ENCODE assay signal across 8 cellular contexts in the genomic region with DNA sequence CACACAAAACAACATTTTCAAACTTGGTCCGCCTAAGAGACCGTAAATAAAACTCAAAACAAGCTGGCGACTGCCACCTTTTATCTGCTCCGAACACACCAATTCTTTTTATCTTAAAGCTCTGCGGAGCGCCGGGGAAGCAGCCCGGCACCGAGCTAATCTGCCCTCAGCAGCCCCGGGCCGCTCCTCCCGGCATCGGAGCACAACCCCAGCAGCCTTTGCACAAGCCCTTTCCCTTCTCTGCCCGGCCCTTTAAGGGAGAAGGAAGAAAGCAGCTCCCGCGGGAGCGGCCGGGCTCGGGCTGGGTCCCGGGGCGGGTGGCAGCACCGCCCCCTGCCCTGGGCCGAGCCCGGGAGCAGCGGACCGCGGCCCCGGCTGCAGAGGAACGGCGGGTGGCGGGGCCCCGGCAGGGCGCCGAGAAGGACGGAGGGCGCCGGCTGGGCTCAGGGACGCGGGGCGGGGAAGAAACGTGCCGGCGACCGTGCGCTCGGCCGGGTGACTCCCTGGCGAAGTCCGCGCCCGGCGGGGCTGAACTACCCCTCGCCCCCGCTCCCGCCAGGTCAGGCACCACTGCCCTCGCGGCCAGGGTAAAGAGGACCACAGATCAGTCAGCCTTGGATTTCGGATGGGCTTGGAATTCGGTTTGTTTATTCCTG.
DNase-seq lines count a peak whose midpoint lies in the region; ATAC-seq and TF ChIP-seq lines count a peak whose summit lies in the region.

No MANE protein-coding gene starts in this region.

- no peaks in the 10 kb centered on the region for H3K4me1 ChIP-seq in right cardiac atrium (ENCODE audit: control insufficient read depth, insufficient read depth, low read length)

- H3K9me3 ChIP-seq in right cardiac atrium (ENCODE audit: control insufficient read depth, low read length) = no peaks in the 10 kb centered on the region

- ATAC-seq in right cardiac atrium = peak; percentile 43 to 49

- H3K27me3 ChIP-seq in right cardiac atrium (ENCODE audit: control insufficient read depth, insufficient read depth) = no peaks in the 10 kb centered on the region

- peak overlapping the region; percentile 42 for H3K4me3 ChIP-seq in LNCaP clone FGC (ENCODE audit: low read depth, low read length)
- H3K4me3 ChIP-seq in right cardiac atrium (ENCODE audit: low read length) = peak overlapping the region; percentile 74

- no peak for TF ChIP-seq CTCF in LNCaP clone FGC (IDR thresholded peaks at IDR 0.05; ENCODE audit: control insufficient read depth, extremely low read depth, insufficient read depth)

- intact Hi-C loops in right cardiac atrium (cut with DNase I) = loop anchor here in 1 of 4 donors (10.0 kb wide), 1 partner anchor 780 kb away; no protein-coding TSS in a partner anchor

- H3K27ac ChIP-seq in angular gyrus (ENCODE audit: low read depth, low read length) (peak overlapping the region; percentile 50), right cardiac atrium (ENCODE audit: low read length) (peak overlapping the region; percentile 92)

- WGBS in right cardiac atrium = under 1% methylated on average over 59 of the region's 59 CpGs

- DNase-seq in DMS153 (lab: John Stamatoyannopoulos, UW) (peak; percentile 34), DMS153 treated with DMSO at 0.1 percent for 48 hours (lab: John Stamatoyannopoulos, UW; ENCODE audit: unreplicated experiment) (no peak), LNCaP clone FGC (ENCODE audit: low read depth) (no peak), right cardiac atrium (peak; percentile 68 to 88 (median 85)), retina (peak; percentile 78), superior temporal gyrus (ENCODE audit: extremely low spot score) (no peak), AML-193 (lab: John Stamatoyannopoulos, UW) (no peak)

Comparison
In these comparisons a context has a peak if more than half of its experiments do, and no peak if none do; other contexts are left out.
1. DNase-seq: peak in DMS153 (single experiment), right cardiac atrium (3 of 3) and retina (single experiment); none in DMS153 treated with DMSO at 0.1 percent for 48 hours (single experiment), LNCaP clone FGC (single experiment), superior temporal gyrus (single experiment) and AML-193 (0 of 2).